27 cellular contexts compared by ENCODE assay signal in the genomic region with DNA sequence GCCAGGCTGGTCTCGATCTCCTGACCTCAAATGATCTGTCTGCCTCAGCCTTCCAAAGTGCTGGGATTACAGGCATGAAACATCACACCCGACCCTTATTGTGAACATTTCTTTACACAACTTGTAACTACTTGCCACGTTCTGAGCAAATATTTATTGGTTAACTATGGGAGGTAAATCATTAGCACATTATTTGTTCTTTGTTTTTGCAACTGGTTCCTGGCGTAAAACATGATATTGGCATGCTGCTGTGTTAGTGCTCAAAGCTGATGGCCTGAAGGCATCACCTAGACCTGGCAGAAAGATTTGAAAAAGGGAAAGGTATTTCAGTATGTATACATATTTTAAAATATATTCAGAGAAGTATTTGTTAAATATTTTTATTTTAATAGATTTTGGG.
"Had no signal": no experiment of that assay in that cellular context is flagged by ENCODE, and none has a peak within 500 bp of the region (broad histone marks: within the 10 kb centered on the region; RNA-seq: fewer than 3 reads in every experiment).

No MANE protein-coding gene starts in this region.

- H3K4me3 ChIP-seq: colonic mucosa, coronary artery, dorsolateral prefrontal cortex, esophagus muscularis mucosa, esophagus squamous epithelium, gastrocnemius medialis, gastroesophageal sphincter, heart left ventricle, heart right ventricle had no signal

- H3K36me3 ChIP-seq: colonic mucosa, esophagus muscularis mucosa, esophagus squamous epithelium, gastrocnemius medialis, gastroesophageal sphincter, heart left ventricle, heart right ventricle had no signal

- DNase-seq: colonic mucosa; cortex of kidney; dermis blood vessel endothelial cell; dorsolateral prefrontal cortex; effector CD4-positive, alpha-beta T cell; effector CD8-positive, alpha-beta T cell; effector memory CD4-positive, alpha-beta T cell; effector memory CD8-positive, alpha-beta T cell; endodermal cell; erythroblast; esophagus squamous epithelium; foreskin fibroblast; foreskin keratinocyte; foreskin melanocyte; gastrocnemius medialis; glutamatergic neuron; head of caudate nucleus; heart left ventricle; heart right ventricle had no signal

- FAIRE-seq: endometrium, endothelial cell of umbilical vein, frontal cortex had no signal

- H3K9me3 ChIP-seq: colonic mucosa, esophagus muscularis mucosa, gastrocnemius medialis, gastroesophageal sphincter had no signal

- H3K27me3 ChIP-seq: colonic mucosa, esophagus muscularis mucosa, esophagus squamous epithelium, foreskin keratinocyte, gastrocnemius medialis, gastroesophageal sphincter, heart left ventricle, heart right ventricle had no signal

- H3K27ac ChIP-seq: colonic mucosa, coronary artery, dorsolateral prefrontal cortex, epithelial cell of prostate, esophagus muscularis mucosa, esophagus squamous epithelium, foreskin keratinocyte, gastrocnemius medialis, gastroesophageal sphincter, heart left ventricle, heart right ventricle had no signal

- ATAC-seq: effector memory CD8-positive, alpha-beta T cell; esophagus mucosa; foreskin keratinocyte; gastrocnemius medialis; gastroesophageal sphincter; heart left ventricle; heart right ventricle had no signal

- H3K4me1 ChIP-seq: colonic mucosa, esophagus muscularis mucosa, esophagus squamous epithelium, foreskin keratinocyte, gastrocnemius medialis, gastroesophageal sphincter, heart left ventricle, heart right ventricle had no signal
